ENCODE assay signal across 14 cellular contexts in the genomic region with DNA sequence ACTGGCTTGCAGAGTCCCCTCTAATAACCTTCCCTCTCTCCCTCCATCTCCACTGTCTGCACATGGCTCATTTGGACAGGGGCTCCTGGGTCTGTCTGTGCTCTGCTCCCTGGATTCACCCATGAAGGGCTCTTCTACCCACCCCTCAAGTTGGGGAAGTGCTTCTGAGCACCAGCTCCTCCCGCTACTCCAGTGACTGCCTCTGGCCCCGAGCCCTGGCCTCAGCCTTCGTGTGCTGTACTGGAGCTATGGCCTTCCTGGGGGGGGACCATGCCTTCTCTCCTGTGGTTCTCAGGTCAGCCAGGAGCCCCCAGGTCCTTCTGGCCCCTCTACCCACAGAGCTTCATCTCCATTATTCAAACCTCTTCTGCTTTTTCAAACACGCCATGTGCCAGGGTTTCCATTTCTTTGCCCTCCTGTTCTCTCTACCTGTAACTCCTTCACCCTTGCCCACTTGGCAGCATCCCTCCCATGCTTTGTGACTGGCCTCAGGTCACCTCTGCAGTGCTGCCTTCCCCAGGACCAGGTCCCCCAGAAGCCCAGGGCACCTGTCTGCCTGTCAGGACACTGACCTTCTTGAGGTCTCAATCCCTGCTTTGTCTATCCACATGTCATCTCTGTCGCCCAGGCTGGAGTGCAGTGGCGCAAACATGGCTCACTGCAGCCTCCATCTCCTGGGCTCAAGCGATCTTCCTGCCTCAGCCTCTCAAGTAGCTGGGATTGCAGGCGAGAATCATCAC. TPM values are rescaled to one million over a fixed set of nuclear protein-coding genes. Genes with fewer than 3 reads are reported as not detected.
DNase-seq lines count a peak whose midpoint lies in the region; ATAC-seq and TF ChIP-seq lines count a peak whose summit lies in the region.
"Had no signal": no experiment of that assay in that cellular context is flagged by ENCODE, and none has a peak within 500 bp of the region (broad histone marks: within the 10 kb centered on the region; RNA-seq: fewer than 3 reads in every experiment).

No MANE protein-coding gene starts in this region.

- no peak for TF ChIP-seq EP300 in SK-N-SH (IDR thresholded peaks at IDR 0.05; ENCODE audit: borderline replicate concordance in 1 of 2, low read depth in 1 of 2, low read length in 1 of 2)
- TF ChIP-seq EP300 in ovary (IDR thresholded peaks at IDR 0.05), result no peak

- CTCF ChIA-PET in SK-N-SH (lab: Yijun Ruan, JAX), result interaction anchor here (0.6 to 3.7 kb wide), 5 partner anchors 7 to 1700 kb away, joined by 3 to 21 read pairs (median 5); no protein-coding TSS in a partner anchor

- H2AK5ac ChIP-seq in mesendoderm (ENCODE audit: low read length), result no peak overlapping the region

- H4K20me1 ChIP-seq in SK-N-SH (ENCODE audit: insufficient read depth), result peaks cover 100% of the 10 kb centered on the region

- no peak overlapping the region for H3K9ac ChIP-seq in SK-N-SH
- H3K9ac ChIP-seq in mesendoderm (ENCODE audit: low read length), result no peak overlapping the region

- TF ChIP-seq CTCF in SK-N-SH (IDR thresholded peaks at IDR 0.05) (no peak), ovary (IDR thresholded peaks at IDR 0.05) (no peak), GM20000 (IDR thresholded peaks at IDR 0.05; ENCODE audit: extremely low read depth, missing control alignments) (no peak), right lobe of liver (IDR thresholded peaks at IDR 0.05) (no peak)

- H3K79me2 ChIP-seq in SK-N-SH (ENCODE audit: insufficient read depth) (peaks cover 100% of the 10 kb centered on the region), mesendoderm (ENCODE audit: control insufficient read depth, insufficient read depth, low read length) (peaks cover 54% of the 10 kb centered on the region)

- H3K27me3 ChIP-seq in SK-N-SH (ENCODE audit: insufficient read depth), result no peaks in the 10 kb centered on the region
- H3K27me3 ChIP-seq in ovary, result no peaks in the 10 kb centered on the region
- H3K27me3 ChIP-seq in mesendoderm (ENCODE audit: insufficient read depth, low read length, poor library complexity), result no peaks in the 10 kb centered on the region
- no peaks in the 10 kb centered on the region for H3K27me3 ChIP-seq in right lobe of liver

- no peak for TF ChIP-seq POLR2A in ovary (IDR thresholded peaks at IDR 0.05)
- TF ChIP-seq POLR2A in right lobe of liver (IDR thresholded peaks at IDR 0.05), result no peak

- intact Hi-C loops in Right ventricle myocardium superior (cut with DNase I), result no loop called here
- intact Hi-C loops in ovary (cut with DNase I), result loop anchor here in 1 of 4 donors (10.0 kb wide), 1 partner anchor 340 kb away; no protein-coding TSS in a partner anchor
- intact Hi-C loops in right lobe of liver (cut with DNase I), result no loop called here

- TF ChIP-seq RAD21 in SK-N-SH (IDR thresholded peaks at IDR 0.05; ENCODE audit: low read length), result no peak

- H3K27ac ChIP-seq in SK-N-SH (ENCODE audit: low read depth in 2 of 2, low read length in 1 of 2) (no peak overlapping the region), ovary (peak overlapping the region; percentile 66 to 69), urinary bladder (ENCODE audit: low read depth) (peak overlapping the region; percentile 40), mesendoderm (ENCODE audit: low read depth, low read length) (no peak overlapping the region), right lobe of liver (no peak overlapping the region)

- H3K9me2 ChIP-seq in SK-N-SH, result no peaks in the 10 kb centered on the region

- ATAC-seq in SK-N-SH treated with all-trans-retinoic acid at 6 μM for 48 hours (peak; percentile 24), Right ventricle myocardium superior (ENCODE audit: poor library complexity) (peak; percentile 21), right lobe of liver (no peak)
- ATAC-seq: activated naive CD8-positive, alpha-beta T cell treated with anti-CD3 and anti-CD28 coated beads, Interleukin-2, amount 50 U/mL, for 24 hours had no signal

- H2AFZ ChIP-seq in SK-N-SH (ENCODE audit: low read depth), result no peak overlapping the region

- H3K23ac ChIP-seq in mesendoderm (ENCODE audit: low read length), result no peak overlapping the region

- H2BK5ac ChIP-seq in mesendoderm (ENCODE audit: low read length), result no peak overlapping the region

- no peak overlapping the region for H2BK120ac ChIP-seq in mesendoderm (ENCODE audit: low read depth, low read length)

- no peak overlapping the region for H4K5ac ChIP-seq in mesendoderm (ENCODE audit: low read length)

- H3F3A ChIP-seq in SK-N-SH (replicated peaks; ENCODE audit: insufficient read depth), result peaks cover 12% of the 10 kb centered on the region

- no peak overlapping the region for H4K8ac ChIP-seq in mesendoderm (ENCODE audit: low read depth, low read length)

- no peak overlapping the region for H3K4ac ChIP-seq in mesendoderm (ENCODE audit: low read depth, low read length)

- no peak overlapping the region for H3K18ac ChIP-seq in mesendoderm (ENCODE audit: low read length)

- no peak overlapping the region for H2BK15ac ChIP-seq in mesendoderm (replicated peaks; ENCODE audit: low read depth)

- POLR2A ChIA-PET in SK-N-SH (lab: Yijun Ruan, JAX), result no interaction called here

- H3K4me3 ChIP-seq in SK-N-SH (ENCODE audit: low read depth in 2 of 2, low read length in 1 of 2) (no peak overlapping the region), ovary (no peak overlapping the region), urinary bladder (ENCODE audit: low read depth, low read length) (no peak overlapping the region), mesendoderm (ENCODE audit: low read length) (no peak overlapping the region), right lobe of liver (no peak overlapping the region)

- no peaks in the 10 kb centered on the region for H3K9me3 ChIP-seq in SK-N-SH
- H3K9me3 ChIP-seq in ovary, result no peaks in the 10 kb centered on the region
- no peaks in the 10 kb centered on the region for H3K9me3 ChIP-seq in right lobe of liver

- H3K4me2 ChIP-seq in SK-N-SH (no peak overlapping the region), mesendoderm (ENCODE audit: low read length) (no peak overlapping the region)

- H3K4me1 ChIP-seq in SK-N-SH (ENCODE audit: control insufficient read depth in 1 of 2, insufficient read depth in 2 of 2, low read depth in 1 of 2, low read length in 1 of 2) (peaks cover 15 to 41% of the 10 kb centered on the region in 2 experiments; a peak in 3 of 4 replicates), ovary (ENCODE audit: insufficient read depth) (peaks cover 29% of the 10 kb centered on the region), urinary bladder (ENCODE audit: insufficient read depth) (no peaks in the 10 kb centered on the region), mesendoderm (ENCODE audit: control insufficient read depth, low read depth, low read length) (no peaks in the 10 kb centered on the region), right lobe of liver (no peaks in the 10 kb centered on the region)

- H3K36me3 ChIP-seq in SK-N-SH (replicated peaks in 1 of 2; ENCODE audit: control insufficient read depth in 1 of 2, insufficient read depth in 2 of 2, low read length in 1 of 2) (peaks cover 7 to 8% of the 10 kb centered on the region in 2 experiments), ovary (no peaks in the 10 kb centered on the region), urinary bladder (ENCODE audit: insufficient read depth) (no peaks in the 10 kb centered on the region), mesendoderm (ENCODE audit: control insufficient read depth, insufficient read depth, low read length) (no peaks in the 10 kb centered on the region), right lobe of liver (no peaks in the 10 kb centered on the region)

- peaks cover 58% of the 10 kb centered on the region for H3K79me1 ChIP-seq in mesendoderm (ENCODE audit: low read length)

- H3K56ac ChIP-seq in mesendoderm (ENCODE audit: low read length), result no peak overlapping the region

- WGBS in SK-N-SH (ENCODE audit: low lambda C conversion rate), result 99% methylated on average over 8 of the region's 8 CpGs
- 73 to 74% (median 73%) methylated on average over 8 of the region's 8 CpGs for WGBS in ovary, 3 donors
- 66% methylated on average over 8 of the region's 8 CpGs for WGBS in urinary bladder
- no CpG with 5 or more reads among the region's 8 CpGs for WGBS in mesendoderm (ENCODE audit: extremely low coverage, insufficient coverage, low lambda C conversion rate)
- 78% methylated on average over 7 of the region's 8 CpGs for WGBS in right lobe of liver (ENCODE audit: insufficient coverage, low coverage, low lambda C conversion rate, missing lambda C conversion rate)

- DNase-seq in SK-N-SH (no peak), Right ventricle myocardium superior (no peak), ovary (peak in 2 of 5 donors; percentile 35 to 39), mesendoderm (no peak), GM20000 (ENCODE audit: low spot score) (no peak), right lobe of liver (no peak)
- DNase-seq: 8988T; activated CD4-positive, CD25-positive, alpha-beta regulatory T cell treated with anti-CD3 and anti-CD28 coated beads, Interleukin-2, amount 50 U/mL, for 72 hours; activated naive CD8-positive, alpha-beta T cell treated with anti-CD3 and anti-CD28 coated beads, Interleukin-2, amount 50 U/mL, for 24 hours; NCI-H146; OCI-M1; SW 1271 had no signal

TF ChIP-seq in SK-N-SH treated with all-trans-retinoic acid at 6 μM for 48 hours, 23 proteins besides CTCF, POLR2A, EP300 and RAD21 (continues in another document):
- TF ChIP-seq ZFP30 (CRISPR knock-in tag; IDR thresholded peaks at IDR 0.05) (no peak), ZC3H10 (CRISPR knock-in tag; IDR thresholded peaks at IDR 0.05) (no peak), ZNF8 (CRISPR knock-in tag; IDR thresholded peaks at IDR 0.05) (no peak), ZFP3 (CRISPR knock-in tag; IDR thresholded peaks at IDR 0.05) (no peak), ZNF70 (CRISPR knock-in tag; IDR thresholded peaks at IDR 0.05) (no peak), ISL1 (CRISPR knock-in tag; IDR thresholded peaks at IDR 0.05) (no peak), RARB (CRISPR knock-in tag; IDR thresholded peaks at IDR 0.05) (no peak), ZNF565 (CRISPR knock-in tag; conservative IDR thresholded peaks at IDR 0.05; ENCODE audit: low read depth) (no peak)

TF ChIP-seq in SK-N-SH, 30 proteins besides CTCF, POLR2A, EP300 and RAD21 (continues in another document):
- no peak for TF ChIP-seq POLR2AphosphoS5 (IDR thresholded peaks at IDR 0.05; ENCODE audit: low read depth, low read length)
- no peak for TF ChIP-seq ELF1 (IDR thresholded peaks at IDR 0.05)
- TF ChIP-seq RXRA (IDR thresholded peaks at IDR 0.05; ENCODE audit: borderline replicate concordance, low read depth), result no peak
- TF ChIP-seq FOSL2 (IDR thresholded peaks at IDR 0.05; ENCODE audit: borderline replicate concordance, low read depth), result no peak
- TF ChIP-seq NFIC (IDR thresholded peaks at IDR 0.05; ENCODE audit: borderline replicate concordance), result no peak
- TF ChIP-seq TEAD4 (IDR thresholded peaks at IDR 0.05; ENCODE audit: borderline replicate concordance, insufficient read depth), result no peak

RNA-seq across cellular contexts. Expression of a gene that starts 9.5 kb away (rescaled TPM):
- polyA plus RNA-seq in SK-N-SH (2012; rRNA removed) (15.0 and 15.7 TPM in 2 replicates), ovary (10 to 100 TPM; 16.6 to 49.9 TPM), urinary bladder (39.4 TPM)
- polyA plus RNA-seq in SK-N-SH (2012; cell fraction: cytosol; rRNA removed), result 8.5 and 12.1 TPM in 2 replicates
- polyA plus RNA-seq in SK-N-SH (2012; cell fraction: nucleus; rRNA removed), result 15.1 and 22.9 TPM in 2 replicates
- total RNA-seq in Right ventricle myocardium superior (5.3 TPM), ovary (10 to 100 TPM; 13.0 to 71.8 (median 61.1) TPM), urinary bladder (24.3 TPM), right lobe of liver (1 to 10 TPM; 2.5 to 6.8 (median 5.2) TPM)
- polyA plus RNA-seq in mesendoderm (2013, experiment 1 of 2), result 30.7 TPM
- 30.3 TPM for polyA plus RNA-seq in mesendoderm (2013, experiment 2 of 2)

Comparison
In these comparisons a context has a peak if more than half of its experiments do, and no peak if none do; other contexts are left out.
1. ATAC-seq: peak in SK-N-SH treated with all-trans-retinoic acid at 6 μM for 48 hours (single experiment) and Right ventricle myocardium superior (single experiment); none in right lobe of liver (0 of 4).
2. H3K27ac ChIP-seq: peak in ovary (2 of 2) and urinary bladder (single experiment); none in SK-N-SH (0 of 2), mesendoderm (single experiment) and right lobe of liver (0 of 3).